In the genomic region with DNA sequence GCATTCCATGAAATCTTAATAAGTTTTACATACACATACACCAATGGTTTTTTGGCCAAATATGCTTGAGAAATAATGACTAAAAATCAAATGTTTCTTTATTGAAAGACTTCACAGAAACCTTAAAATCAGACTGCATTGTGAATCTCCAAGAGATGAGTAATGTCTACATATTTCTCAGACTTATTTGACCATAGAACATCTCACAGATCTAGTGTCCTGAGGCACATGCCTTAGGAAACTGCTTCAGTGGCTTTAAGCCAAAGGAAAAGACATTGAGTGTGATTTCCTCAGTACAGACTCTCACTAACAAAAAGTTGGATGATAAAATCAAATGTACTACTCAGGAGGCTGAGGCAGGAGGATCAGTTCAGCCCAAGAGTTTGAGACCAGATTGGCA, we compare ENCODE assay signal across 32 cellular contexts. TPM values are rescaled to one million over a fixed set of nuclear protein-coding genes. Genes with fewer than 3 reads are reported as not detected.
DNase-seq lines count a peak whose midpoint lies in the region; ATAC-seq and TF ChIP-seq lines count a peak whose summit lies in the region.
"Had no signal": no experiment of that assay in that cellular context is flagged by ENCODE, and none has a peak within 500 bp of the region (broad histone marks: within the 10 kb centered on the region; RNA-seq: fewer than 3 reads in every experiment).

No MANE protein-coding gene starts in this region.

- peak; percentile 73 for DNase-seq in GM23248
- DNase-seq in RWPE2 (ENCODE audit: low spot score): no peak
- DNase-seq in fibroblast of gingiva (ENCODE audit: low read depth): peak; percentile 23
- DNase-seq in trophoblast cell: peak; percentile 80 to 95
- no peak for DNase-seq in vagina (ENCODE audit: extremely low spot score in 2 of 2)
- no peak for DNase-seq in iPS-NIHi11 (ENCODE audit: low spot score)
- DNase-seq in cerebellum (ENCODE audit: low spot score): no peak
- DNase-seq: activated CD8-positive, alpha-beta memory T cell treated with anti-CD3 and anti-CD28 coated beads for 24 hours; activated effector memory CD4-positive, alpha-beta T cell treated with anti-CD3 and anti-CD28 coated beads, Interleukin-2, amount 50 U/mL, for 16 hours; activated naive CD8-positive, alpha-beta T cell treated with anti-CD3 and anti-CD28 coated beads for 36 hours; Calu3; cerebellar nuclear complex; DMS79 treated with DMSO at 0.1 percent for 48 hours; foreskin melanocyte; Karpas-422; left lung; mesendoderm; NCI-H1048; NCI-H1694; NCI-H2171 treated with DMSO at 0.1 percent for 48 hours; NCI-H526; Peyer's patch; right lobe of liver; stimulated activated CD4-positive, alpha-beta T cell treated with anti-CD3 and anti-CD28 coated beads, Interleukin-4, amount 100 ng/mL, for 24 hours; T-helper 1 cell had no signal

- H3K4me3 ChIP-seq in GM23248 (no peak overlapping the region), RWPE2 (ENCODE audit: severe bottlenecking) (no peak overlapping the region), trophoblast cell (ENCODE audit: low read depth, low read length) (no peak overlapping the region), vagina (no peak overlapping the region)
- H3K4me3 ChIP-seq: left lung, Peyer's patch, right lobe of liver had no signal

- H3K4me2 ChIP-seq in GM23248 (ENCODE audit: unreplicated experiment) (no peak overlapping the region), trophoblast cell (ENCODE audit: low read length) (no peak overlapping the region)

- H2BK120ac ChIP-seq in trophoblast cell (ENCODE audit: insufficient read depth, low read length, poor library complexity): no peak overlapping the region

- no peaks in the 10 kb centered on the region for H3K9me2 ChIP-seq in GM23248 (ENCODE audit: insufficient read depth)

- no peak overlapping the region for H3K4ac ChIP-seq in trophoblast cell (ENCODE audit: low read depth, low read length)

- no peak overlapping the region for H3K23ac ChIP-seq in trophoblast cell (ENCODE audit: low read length)

- H3K79me2 ChIP-seq in GM23248 (ENCODE audit: insufficient read depth) (no peaks in the 10 kb centered on the region), trophoblast cell (ENCODE audit: control insufficient read depth, insufficient read depth, low read length, poor library complexity) (no peaks in the 10 kb centered on the region)

- in situ Hi-C loops in GM23248 (cut with MboI): loop anchor here (25.0 kb wide), 1 partner anchor 602 kb away; no protein-coding TSS in a partner anchor

- intact Hi-C loops in vagina (cut with DNase I): no loop called here

- no peaks in the 10 kb centered on the region for H4K20me1 ChIP-seq in GM23248 (ENCODE audit: insufficient read depth)

- TF ChIP-seq POLR2A in vagina (IDR thresholded peaks at IDR 0.05): no peak

- peaks cover 7% of the 10 kb centered on the region for H3K4me1 ChIP-seq in GM23248 (ENCODE audit: insufficient read depth)
- H3K4me1 ChIP-seq in RWPE2 (ENCODE audit: insufficient read depth, poor library complexity, severe bottlenecking): peaks cover 41% of the 10 kb centered on the region
- peaks cover 0 to 3% of the 10 kb centered on the region in 2 experiments for H3K4me1 ChIP-seq in trophoblast cell (ENCODE audit: control insufficient read depth in 1 of 2, insufficient read depth in 2 of 2, low read length in 2 of 2)
- no peaks in the 10 kb centered on the region for H3K4me1 ChIP-seq in vagina
- H3K4me1 ChIP-seq: left lung, Peyer's patch, right lobe of liver had no signal

- peaks cover 12% of the 10 kb centered on the region for H3F3A ChIP-seq in GM23248 (ENCODE audit: insufficient read depth)

- no peak overlapping the region for H3K27ac ChIP-seq in GM23248
- peak overlapping the region; percentile 78 for H3K27ac ChIP-seq in RWPE2 (ENCODE audit: poor library complexity, severe bottlenecking)
- H3K27ac ChIP-seq in trophoblast cell (ENCODE audit: low read depth, low read length): no peak overlapping the region
- no peak overlapping the region for H3K27ac ChIP-seq in vagina
- H3K27ac ChIP-seq: HL-60, left lung, Peyer's patch, right lobe of liver had no signal

- H4K91ac ChIP-seq in trophoblast cell (ENCODE audit: low read depth, low read length): no peak overlapping the region

- TF ChIP-seq CTCF in RWPE2 (IDR thresholded peaks at IDR 0.05; ENCODE audit: poor library complexity, severe bottlenecking): no peak
- no peak for TF ChIP-seq CTCF in vagina (IDR thresholded peaks at IDR 0.05)

- H4K8ac ChIP-seq in trophoblast cell (ENCODE audit: low read depth, low read length): no peak overlapping the region

- H3K9ac ChIP-seq in GM23248 (no peak overlapping the region), trophoblast cell (ENCODE audit: low read length) (no peak overlapping the region)

- H3K18ac ChIP-seq in trophoblast cell (ENCODE audit: low read length): no peak overlapping the region

- no peak overlapping the region for H3K14ac ChIP-seq in trophoblast cell (ENCODE audit: low read length)

- no peak overlapping the region for H2BK12ac ChIP-seq in trophoblast cell (ENCODE audit: low read length)

- no peak overlapping the region for H2BK5ac ChIP-seq in trophoblast cell (ENCODE audit: low read depth, low read length, poor library complexity)

- peak; percentile 64 for ATAC-seq in RWPE2 (ENCODE audit: low read depth)
- ATAC-seq: left lung; right lobe of liver; stimulated activated effector memory CD8-positive, alpha-beta T cell treated with anti-CD3 and anti-CD28 coated beads, Interleukin-12 subunit alpha, Interleukin-12 subunit beta, amount 100 ng/mL, for 72 hours had no signal

- H3K27me3 ChIP-seq in GM23248 (replicated peaks; ENCODE audit: insufficient read depth) (no peaks in the 10 kb centered on the region), RWPE2 (ENCODE audit: insufficient read depth, poor library complexity, severe bottlenecking) (no peaks in the 10 kb centered on the region), trophoblast cell (ENCODE audit: insufficient read depth, low read length) (no peaks in the 10 kb centered on the region), vagina (no peaks in the 10 kb centered on the region)
- H3K27me3 ChIP-seq: left lung, Peyer's patch, right lobe of liver had no signal

- H2AFZ ChIP-seq in GM23248 (no peak overlapping the region), trophoblast cell (ENCODE audit: insufficient read depth, low read length, poor library complexity) (no peak overlapping the region)

- H3K79me1 ChIP-seq in trophoblast cell (ENCODE audit: low read length): no peaks in the 10 kb centered on the region

- H3K9me3 ChIP-seq in GM23248 (ENCODE audit: low read depth) (no peaks in the 10 kb centered on the region), RWPE2 (ENCODE audit: severe bottlenecking) (no peaks in the 10 kb centered on the region), trophoblast cell (ENCODE audit: insufficient read depth, low read depth, low read length) (no peaks in the 10 kb centered on the region), vagina (no peaks in the 10 kb centered on the region)
- H3K9me3 ChIP-seq: left lung, Peyer's patch, right lobe of liver had no signal

- no peaks in the 10 kb centered on the region for H3K36me3 ChIP-seq in GM23248 (ENCODE audit: low read depth)
- no peaks in the 10 kb centered on the region for H3K36me3 ChIP-seq in RWPE2 (ENCODE audit: low read depth)
- no peaks in the 10 kb centered on the region for H3K36me3 ChIP-seq in trophoblast cell (ENCODE audit: control insufficient read depth in 1 of 2, insufficient read depth in 2 of 2, low read length in 2 of 2)
- no peaks in the 10 kb centered on the region for H3K36me3 ChIP-seq in vagina
- H3K36me3 ChIP-seq: left lung, Peyer's patch, right lobe of liver had no signal

- no peak overlapping the region for H2AK5ac ChIP-seq in trophoblast cell (ENCODE audit: low read length)

- no peak overlapping the region for H4K12ac ChIP-seq in trophoblast cell (ENCODE audit: low read depth, low read length)

RNA-seq across cellular contexts. Expression of a gene that starts 6.2 kb away (rescaled TPM):
- not detected in 2 replicates for total RNA-seq in GM23248 (2014; rRNA removed; shearing (Covaris generic))
- not detected in 2 replicates for polyA plus RNA-seq in GM23248 (2016; fragmentation: Nextera tagmentation; extraction: Ambion mirVana)
- polyA plus RNA-seq in trophoblast cell (2013): 36.7 and 38.1 TPM in 2 replicates
- total RNA-seq in vagina: not detected
- not detected for total RNA-seq in cerebellum
- total RNA-seq: activated naive CD8-positive, alpha-beta T cell treated with anti-CD3 and anti-CD28 coated beads for 36 hours; Calu3; endothelial cell of umbilical vein; left lung; Peyer's patch; posterior vena cava; SK-MEL-5; subcutaneous adipose tissue had no signal
- polyA plus RNA-seq: CD14-positive monocyte, endothelial cell of umbilical vein had no signal

RNA-seq across cellular contexts. Expression of a gene that starts 29.5 kb away (rescaled TPM):
- total RNA-seq in GM23248 (2014; rRNA removed; shearing (Covaris generic)): 18.3 and 27.8 TPM in 2 replicates
- polyA plus RNA-seq in GM23248 (2016; fragmentation: Nextera tagmentation; extraction: Ambion mirVana): 29.3 and 32.7 TPM in 2 replicates
- 24.8 and 24.9 TPM in 2 replicates for polyA plus RNA-seq in trophoblast cell (2013)
- 14.5 TPM for total RNA-seq in vagina
- 24.5 TPM for total RNA-seq in cerebellum

Comparison
In these comparisons a context has a peak if more than half of its experiments do, and no peak if none do; other contexts are left out.
1. DNase-seq: peak in GM23248 (single experiment), fibroblast of gingiva (single experiment) and trophoblast cell (2 of 2); none in RWPE2 (single experiment), vagina (0 of 2), iPS-NIHi11 (single experiment) and cerebellum (single experiment).